ENCODE assay signal across 8 cellular contexts in the genomic region with DNA sequence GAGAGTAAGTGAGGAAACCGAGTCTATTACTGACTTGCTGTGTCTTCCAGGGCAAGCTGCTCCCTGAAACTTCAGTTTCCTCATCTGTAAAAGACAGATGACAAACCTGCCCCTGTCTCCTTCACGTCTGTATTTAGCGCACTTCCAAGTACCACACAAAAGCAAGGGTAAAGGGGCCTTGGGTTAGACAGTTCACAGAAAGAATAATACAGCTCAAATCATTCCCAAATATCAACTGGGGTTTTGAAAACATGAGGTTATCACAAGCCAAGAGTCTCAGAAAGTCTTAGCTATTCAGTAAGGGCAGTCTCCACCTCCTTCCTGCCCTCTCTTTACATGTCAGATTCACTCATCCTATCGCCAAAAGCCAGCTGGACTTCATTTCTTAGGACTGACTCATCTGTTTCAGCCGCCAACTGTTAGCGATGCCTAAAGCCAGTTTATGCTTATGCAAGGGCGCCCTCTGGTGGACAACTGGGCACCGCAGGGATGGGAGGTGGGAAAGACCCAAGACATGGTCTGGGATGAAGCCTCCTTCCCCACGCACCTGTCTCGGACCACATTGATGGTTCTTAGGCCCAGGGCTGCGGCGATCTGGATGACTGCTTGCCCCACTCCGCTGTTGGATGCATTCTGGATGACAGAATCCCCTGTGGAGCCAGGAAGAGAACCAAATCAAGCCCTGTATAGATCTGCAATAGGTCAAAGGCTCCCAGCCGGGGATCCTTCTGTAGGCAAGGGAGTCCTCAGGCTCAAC. TPM values are rescaled to one million over a fixed set of nuclear protein-coding genes. Genes with fewer than 3 reads are reported as not detected.
A peak's percentile ranks its signal among the peaks of the same experiment; 100 is the strongest.
DNase-seq lines count a peak whose midpoint lies in the region; ATAC-seq and TF ChIP-seq lines count a peak whose summit lies in the region.

No MANE protein-coding gene starts in this region.

- H3K27me3 ChIP-seq in colonic mucosa, result no peaks in the 10 kb centered on the region
- no peaks in the 10 kb centered on the region for H3K27me3 ChIP-seq in left lung

- intact Hi-C loops in colonic mucosa (cut with DNase I), result loop anchor here (2.0 to 5.0 kb wide), 3 partner anchors 80 to 320 kb away; a partner anchor contains a TSS
- intact Hi-C loops in left lung (cut with DNase I), result loop anchor here in 1 of 2 donors (10.0 kb wide), 1 partner anchor 318 kb away; no protein-coding TSS in a partner anchor

- H3K27ac ChIP-seq in colonic mucosa (peak overlapping the region; percentile 44), left lung (peak overlapping the region; percentile 71 to 87)

- peak; percentile 46 for ATAC-seq in HG03469 (IDR thresholded peaks at IDR 0.05; ENCODE audit: unreplicated experiment)
- ATAC-seq in left lung, result peak; percentile 94
- ATAC-seq in GM18873 (IDR thresholded peaks at IDR 0.05; ENCODE audit: low FRiP score, unreplicated experiment), result no peak

- H3K4me3 ChIP-seq in colonic mucosa (no peak overlapping the region), left lung (no peak overlapping the region)

- H3K9ac ChIP-seq in colonic mucosa (ENCODE audit: low read depth in 2 of 2, low read length in 2 of 2), result peak overlapping the region in 1 of 2 donors; percentile 48

- H3K36me3 ChIP-seq in colonic mucosa, result no peaks in the 10 kb centered on the region
- H3K36me3 ChIP-seq in left lung, result peaks cover 0 to 51% of the 10 kb centered on the region in 2 donors

- H3K4me1 ChIP-seq in colonic mucosa, result no peaks in the 10 kb centered on the region
- H3K4me1 ChIP-seq in left lung, result peaks cover 0 to 17% of the 10 kb centered on the region in 2 donors

- DNase-seq in NCI-H526 treated with DMSO at 0.1 percent for 48 hours (lab: John Stamatoyannopoulos, UW) (peak; percentile 7), colonic mucosa (peak; percentile 99), left lung (peak; percentile 93 to 98)
- peak; percentile 95 for DNase-seq in activated CD4-positive, alpha-beta T cell treated with anti-CD3 and anti-CD28 coated beads for 48 hours
- DNase-seq in stimulated activated CD4-positive, alpha-beta T cell treated with anti-CD3 and anti-CD28 coated beads, Interleukin-2, amount 100 ng/mL, for 24 hours, result peak; percentile 96

- H3K9me3 ChIP-seq in colonic mucosa (no peaks in the 10 kb centered on the region), left lung (no peaks in the 10 kb centered on the region)

- peak; percentile 95 for TF ChIP-seq CTCF in GM12872 (IDR thresholded peaks at IDR 0.05; ENCODE audit: insufficient read depth, low read depth, low read length)
- TF ChIP-seq CTCF in colonic mucosa (IDR thresholded peaks at IDR 0.05), result peak; percentile 96
- peak; percentile 91 to 99 for TF ChIP-seq CTCF in left lung (IDR thresholded peaks at IDR 0.05)

RNA-seq across cellular contexts. Expression of a gene that starts 21.1 kb away (rescaled TPM):
- total RNA-seq in colonic mucosa (10 to 100 TPM; 86.3 to 90.3 TPM), left lung (10 to 100 TPM; 66.0 to 70.0 TPM)

RNA-seq across cellular contexts. Expression of a gene that starts 28.0 kb away (rescaled TPM):
- total RNA-seq in colonic mucosa, result 10 to 100 TPM; 12.9 to 21.8 TPM
- total RNA-seq in left lung, result 10 to 100 TPM; 19.2 to 20.6 TPM

RNA-seq across cellular contexts. Expression of a gene that starts 33.6 kb away (rescaled TPM):
- total RNA-seq in colonic mucosa (1 to 10 TPM; 2.3 to 4.8 TPM), left lung (10 to 100 TPM; 28.8 to 45.4 TPM)

Comparison
In these comparisons a context has a peak if more than half of its experiments do, and no peak if none do; other contexts are left out.
1. DNase-seq: peak in every context shown above with its lines; median percentile 99 in colonic mucosa; 96 in stimulated activated CD4-positive, alpha-beta T cell treated with anti-CD3 and anti-CD28 coated beads, Interleukin-2, amount 100 ng/mL, for 24 hours; 96 in left lung; 95 in activated CD4-positive, alpha-beta T cell treated with anti-CD3 and anti-CD28 coated beads for 48 hours; 7 in NCI-H526 treated with DMSO at 0.1 percent for 48 hours.
2. RNA of a gene that starts 33.6 kb away (total RNA-seq): 28.8 to 45.4 TPM in left lung; 2.3 to 4.8 TPM in colonic mucosa; every median in the first group is over 4 times any median in the second.
3. Peak in every context shown above with its lines, with median percentiles within 50 percentile points of each other: CTCF ChIP-seq.